ENCODE assay signal across 27 cellular contexts in genomic region chr10:125457406-125457805, GRCh38.
"Had no signal": no experiment of that assay in that cellular context is flagged by ENCODE, and none has a peak within 500 bp of the region (broad histone marks: within the 10 kb centered on the region; RNA-seq: fewer than 3 reads in every experiment).

No MANE protein-coding gene starts in this region.

- H3K27ac Mint-ChIP-seq: naive thymus-derived CD4-positive, alpha-beta T cell; natural killer cell treated with Interleukin-12 subunit alpha and Interleukin-12 subunit beta and Interleukin-15 and Interleukin-18, amount 100 ng/mL, for 72 hours; stimulated activated effector memory CD8-positive, alpha-beta T cell treated with anti-CD3 and anti-CD28 coated beads, Interleukin-12 subunit alpha, Interleukin-12 subunit beta, amount 100 ng/mL, for 72 hours; stimulated activated naive CD8-positive, alpha-beta T cell treated with anti-CD3 and anti-CD28 coated beads, Interleukin-15, Interleukin-2, amounts not matched to agents 100 ng/mL and 50 ng/mL, for 24 hours had no signal

- H3K4me1 ChIP-seq: left ventricle myocardium inferior, pancreas, prostate gland, suprapubic skin, tibial artery, upper lobe of right lung had no signal

- H3K4me3 Mint-ChIP-seq: naive thymus-derived CD4-positive, alpha-beta T cell; natural killer cell treated with Interleukin-12 subunit alpha and Interleukin-12 subunit beta and Interleukin-15 and Interleukin-18, amount 100 ng/mL, for 72 hours; stimulated activated effector memory CD8-positive, alpha-beta T cell treated with anti-CD3 and anti-CD28 coated beads, Interleukin-12 subunit alpha, Interleukin-12 subunit beta, amount 100 ng/mL, for 72 hours; stimulated activated naive CD8-positive, alpha-beta T cell treated with anti-CD3 and anti-CD28 coated beads, Interleukin-15, Interleukin-2, amounts not matched to agents 100 ng/mL and 50 ng/mL, for 24 hours had no signal

- H3K4me3 ChIP-seq: left ventricle myocardium inferior, lung, mucosa of descending colon, pancreas, prostate gland, skin epidermis, suprapubic skin, thoracic aorta, tibial artery, upper lobe of right lung had no signal

- H3K4me1 Mint-ChIP-seq: stimulated activated effector memory CD8-positive, alpha-beta T cell treated with anti-CD3 and anti-CD28 coated beads, Interleukin-12 subunit alpha, Interleukin-12 subunit beta, amount 100 ng/mL, for 72 hours had no signal

- H3K9me3 Mint-ChIP-seq: natural killer cell treated with Interleukin-12 subunit alpha and Interleukin-12 subunit beta and Interleukin-15 and Interleukin-18, amount 100 ng/mL, for 72 hours; stimulated activated effector memory CD8-positive, alpha-beta T cell treated with anti-CD3 and anti-CD28 coated beads, Interleukin-12 subunit alpha, Interleukin-12 subunit beta, amount 100 ng/mL, for 72 hours had no signal

- H3K36me3 Mint-ChIP-seq: naive thymus-derived CD4-positive, alpha-beta T cell; natural killer cell treated with Interleukin-12 subunit alpha and Interleukin-12 subunit beta and Interleukin-15 and Interleukin-18, amount 100 ng/mL, for 72 hours; stimulated activated effector memory CD8-positive, alpha-beta T cell treated with anti-CD3 and anti-CD28 coated beads, Interleukin-12 subunit alpha, Interleukin-12 subunit beta, amount 100 ng/mL, for 72 hours had no signal

- H3K27me3 ChIP-seq: pancreas had no signal

- H3K9me3 ChIP-seq: left ventricle myocardium inferior, mucosa of descending colon, pancreas, prostate gland, suprapubic skin, thoracic aorta, tibial artery, upper lobe of right lung had no signal

- H3K27ac ChIP-seq: left ventricle myocardium inferior, pancreas, prostate gland, skin epidermis, suprapubic skin, thoracic aorta, tibial artery, upper lobe of right lung had no signal

- H3K36me3 ChIP-seq: left ventricle myocardium inferior, pancreas, prostate gland, suprapubic skin, thoracic aorta, tibial artery, upper lobe of right lung had no signal

- DNase-seq: hippocampal formation; kidney glomerular epithelial cell; left cardiac atrium; left ventricle myocardium inferior; mesendoderm; midbrain; mucosa of descending colon; naive thymus-derived CD4-positive, alpha-beta T cell; pancreas; retina; right cardiac atrium; stimulated activated CD4-positive, alpha-beta T cell treated with anti-CD3 and anti-CD28 coated beads, Interleukin-12 subunit alpha, Interleukin-12 subunit beta, amount 100 ng/mL, for 4 hours; stimulated activated CD4-positive, alpha-beta T cell treated with anti-CD3 and anti-CD28 coated beads, Interleukin-15, amount 100 ng/mL, for 24 hours; stimulated activated CD4-positive, alpha-beta T cell treated with anti-CD3 and anti-CD28 coated beads, Interleukin-2, amount 100 ng/mL, for 24 hours; stimulated activated CD4-positive, alpha-beta T cell treated with anti-CD3 and anti-CD28 coated beads, Interleukin-4, amount 100 ng/mL, for 24 hours; stimulated activated naive CD4-positive, alpha-beta T cell; tibial artery; trophoblast cell; upper lobe of right lung had no signal
